ENCODE assay signal across 1 cellular context in the genomic region with DNA sequence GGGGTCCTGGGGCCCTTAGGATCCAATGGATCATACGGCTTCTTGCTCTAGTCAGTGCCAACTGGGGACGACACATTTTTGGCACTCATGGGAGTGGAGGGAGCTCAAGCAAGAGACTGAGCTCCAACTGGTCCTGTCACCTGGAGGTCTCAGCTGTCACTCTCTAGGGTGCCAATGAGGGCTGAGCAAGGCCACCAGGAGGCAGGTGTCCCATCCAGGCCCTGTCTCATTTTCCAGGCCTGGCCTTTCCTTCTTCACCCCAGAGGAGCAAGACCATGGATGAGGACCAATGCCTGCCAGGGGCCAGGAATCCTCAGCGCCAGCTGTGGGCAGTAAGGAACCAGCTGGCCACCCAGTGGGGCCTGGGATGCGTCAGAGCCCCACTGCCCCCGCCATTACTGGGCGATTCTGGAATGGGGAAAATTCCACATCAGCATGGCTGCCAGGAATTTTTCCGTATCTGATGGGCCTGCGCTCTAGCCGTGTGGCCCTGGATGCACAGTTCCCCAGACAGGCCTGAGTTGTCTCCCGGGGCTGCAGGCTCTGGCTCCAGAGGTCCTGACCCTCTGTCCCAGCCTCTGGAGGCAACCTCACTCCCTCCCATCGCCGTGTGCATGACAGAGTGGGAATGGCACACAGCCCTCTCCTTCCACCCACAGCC.
TF ChIP-seq lines count a peak whose summit lies in the region.

No MANE protein-coding gene starts in this region.

TF ChIP-seq in GM12878, 131 proteins besides CTCF, POLR2A, EP300 and RAD21:
- TF ChIP-seq RCOR1 (conservative IDR thresholded peaks at IDR 0.05; ENCODE audit: low read depth, low read length): no peak
- no peak for TF ChIP-seq ZNF384 (IDR thresholded peaks at IDR 0.05; ENCODE audit: borderline replicate concordance, low read depth, low read length)
- no peak for TF ChIP-seq ZZZ3 (IDR thresholded peaks at IDR 0.05; ENCODE audit: control insufficient read depth, insufficient read length, low read depth)
- TF ChIP-seq POLR2AphosphoS5 (IDR thresholded peaks at IDR 0.05; ENCODE audit: low read length): peak; percentile 27; the same call in 1 of the 2 replicates
- TF ChIP-seq SP1 (IDR thresholded peaks at IDR 0.05; ENCODE audit: low read depth, low read length): no peak
- TF ChIP-seq, protein P1, sequence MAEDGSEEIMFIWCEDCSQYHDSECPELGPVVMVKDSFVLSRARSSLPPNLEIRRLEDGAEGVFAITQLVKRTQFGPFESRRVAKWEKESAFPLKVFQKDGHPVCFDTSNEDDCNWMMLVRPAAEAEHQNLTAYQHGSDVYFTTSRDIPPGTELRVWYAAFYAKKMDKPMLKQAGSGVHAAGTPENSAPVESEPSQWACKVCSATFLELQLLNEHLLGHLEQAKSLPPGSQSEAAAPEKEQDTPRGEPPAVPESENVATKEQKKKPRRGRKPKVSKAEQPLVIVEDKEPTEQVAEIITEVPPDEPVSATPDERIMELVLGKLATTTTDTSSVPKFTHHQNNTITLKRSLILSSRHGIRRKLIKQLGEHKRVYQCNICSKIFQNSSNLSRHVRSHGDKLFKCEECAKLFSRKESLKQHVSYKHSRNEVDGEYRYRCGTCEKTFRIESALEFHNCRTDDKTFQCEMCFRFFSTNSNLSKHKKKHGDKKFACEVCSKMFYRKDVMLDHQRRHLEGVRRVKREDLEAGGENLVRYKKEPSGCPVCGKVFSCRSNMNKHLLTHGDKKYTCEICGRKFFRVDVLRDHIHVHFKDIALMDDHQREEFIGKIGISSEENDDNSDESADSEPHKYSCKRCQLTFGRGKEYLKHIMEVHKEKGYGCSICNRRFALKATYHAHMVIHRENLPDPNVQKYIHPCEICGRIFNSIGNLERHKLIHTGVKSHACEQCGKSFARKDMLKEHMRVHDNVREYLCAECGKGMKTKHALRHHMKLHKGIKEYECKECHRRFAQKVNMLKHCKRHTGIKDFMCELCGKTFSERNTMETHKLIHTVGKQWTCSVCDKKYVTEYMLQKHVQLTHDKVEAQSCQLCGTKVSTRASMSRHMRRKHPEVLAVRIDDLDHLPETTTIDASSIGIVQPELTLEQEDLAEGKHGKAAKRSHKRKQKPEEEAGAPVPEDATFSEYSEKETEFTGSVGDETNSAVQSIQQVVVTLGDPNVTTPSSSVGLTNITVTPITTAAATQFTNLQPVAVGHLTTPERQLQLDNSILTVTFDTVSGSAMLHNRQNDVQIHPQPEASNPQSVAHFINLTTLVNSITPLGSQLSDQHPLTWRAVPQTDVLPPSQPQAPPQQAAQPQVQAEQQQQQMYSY (CRISPR knock-in tag; IDR thresholded peaks at IDR 0.05): no peak
- no peak for TF ChIP-seq USF1 (IDR thresholded peaks at IDR 0.05; ENCODE audit: borderline replicate concordance, extremely low read length, insufficient read depth, low read depth, low read length)
TF ChIP-seq in GM12878: peak in this region for 1.
